Comparison of ENCODE assay signal across 6 cellular contexts in the genomic region with DNA sequence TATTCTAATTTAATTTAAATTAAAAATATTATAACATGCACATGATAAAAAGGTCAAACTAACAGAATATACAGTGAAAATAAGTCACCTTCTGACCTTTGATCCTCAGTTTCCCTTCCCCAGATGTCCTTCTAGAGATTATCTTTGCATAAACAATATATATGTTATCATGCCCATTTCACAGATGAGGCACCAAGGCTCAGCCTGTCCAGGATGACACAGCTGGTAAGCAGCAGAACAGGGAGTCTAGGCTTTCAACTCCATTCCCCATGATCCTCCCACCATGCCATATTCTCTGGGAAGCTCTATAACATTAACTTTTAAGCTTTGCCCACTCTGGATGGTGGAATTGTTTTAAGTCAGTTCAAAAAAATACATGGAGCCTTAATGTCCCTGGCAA.
"Had no signal": no experiment of that assay in that cellular context is flagged by ENCODE, and none has a peak within 500 bp of the region (broad histone marks: within the 10 kb centered on the region; RNA-seq: fewer than 3 reads in every experiment).

No MANE protein-coding gene starts in this region.

- H3K27ac ChIP-seq: HL-60, KMS-11 had no signal

- FAIRE-seq: HTR-8/SVneo had no signal

- H3K4me2 ChIP-seq: KMS-11 had no signal

- H3K9ac ChIP-seq: KMS-11 had no signal

- DNase-seq: IMR-90, KBM-7, KG1 had no signal
